In the genomic region with DNA sequence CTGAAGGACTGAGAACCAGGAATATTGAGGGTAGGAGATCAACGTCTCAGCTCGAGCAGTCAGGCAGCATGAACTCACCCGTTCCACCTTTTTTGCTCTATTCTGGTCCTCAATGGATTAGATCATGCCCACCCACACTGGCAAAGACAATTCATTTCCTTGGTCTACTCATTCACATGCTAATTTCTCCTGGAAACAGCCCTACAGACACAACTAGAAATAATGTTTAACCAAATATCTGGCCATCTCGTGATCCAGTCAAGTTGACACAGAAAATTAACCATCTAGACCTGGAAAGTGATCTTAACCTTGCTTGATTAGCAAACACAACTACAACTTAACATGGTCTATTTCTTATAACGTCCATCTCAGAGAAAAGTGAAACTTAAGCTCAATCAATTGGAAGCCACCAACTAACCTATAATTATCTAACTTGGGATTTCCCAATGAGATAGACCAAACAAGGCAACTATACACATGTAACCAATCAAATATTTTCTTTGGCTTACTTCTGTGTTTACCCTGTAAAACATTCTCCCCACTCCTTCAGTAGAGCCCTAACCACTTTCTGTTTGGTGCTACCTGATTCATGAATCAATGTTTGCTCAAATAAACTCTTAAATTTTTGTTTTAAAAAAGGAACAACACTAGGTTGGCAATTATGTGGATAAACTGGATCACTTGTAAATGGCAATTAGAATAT, we compare ENCODE assay signal across 15 cellular contexts.
"Had no signal": no experiment of that assay in that cellular context is flagged by ENCODE, and none has a peak within 500 bp of the region (broad histone marks: within the 10 kb centered on the region; RNA-seq: fewer than 3 reads in every experiment).

No MANE protein-coding gene starts in this region.

- H3K4me3 ChIP-seq: heart right ventricle, lower lobe of right lung, smooth muscle cell, tibial artery had no signal

- FAIRE-seq: frontal cortex, keratinocyte had no signal

- H3K36me3 ChIP-seq: heart right ventricle, lower lobe of right lung, tibial artery had no signal

- H3K27ac ChIP-seq: heart right ventricle, lower lobe of right lung, tibial artery had no signal

- H3K4me1 ChIP-seq: heart right ventricle, lower lobe of right lung, tibial artery had no signal

- H3K27me3 ChIP-seq: tibial artery had no signal

- H3K27me3 Mint-ChIP-seq: activated naive CD8-positive, alpha-beta T cell had no signal

- H3K4me1 Mint-ChIP-seq: stimulated activated effector memory CD8-positive, alpha-beta T cell treated with anti-CD3 and anti-CD28 coated beads, Interleukin-12 subunit alpha, Interleukin-12 subunit beta, amount 100 ng/mL, for 72 hours had no signal

- H3K9me3 Mint-ChIP-seq: activated T-cell treated with anti-CD3 and anti-CD28 coated beads, Interleukin-2, amount 50 U/mL, for 4 hours; stimulated activated effector memory CD8-positive, alpha-beta T cell treated with anti-CD3 and anti-CD28 coated beads, Interleukin-12 subunit alpha, Interleukin-12 subunit beta, amount 100 ng/mL, for 72 hours had no signal

- H3K9me3 ChIP-seq: lower lobe of right lung, tibial artery had no signal

- ATAC-seq: activated T-cell treated with anti-CD3 and anti-CD28 coated beads, Interleukin-2, amount 50 U/mL, for 4 hours; heart right ventricle; right cardiac atrium; stimulated activated effector memory CD8-positive, alpha-beta T cell treated with anti-CD3 and anti-CD28 coated beads, Interleukin-12 subunit alpha, Interleukin-12 subunit beta, amount 100 ng/mL, for 72 hours had no signal

- H3K4me3 Mint-ChIP-seq: activated naive CD8-positive, alpha-beta T cell; activated T-cell treated with anti-CD3 and anti-CD28 coated beads, Interleukin-2, amount 50 U/mL, for 4 hours; stimulated activated effector memory CD8-positive, alpha-beta T cell treated with anti-CD3 and anti-CD28 coated beads, Interleukin-12 subunit alpha, Interleukin-12 subunit beta, amount 100 ng/mL, for 72 hours had no signal

- H3K27ac Mint-ChIP-seq: activated naive CD8-positive, alpha-beta T cell; stimulated activated effector memory CD8-positive, alpha-beta T cell treated with anti-CD3 and anti-CD28 coated beads, Interleukin-12 subunit alpha, Interleukin-12 subunit beta, amount 100 ng/mL, for 72 hours had no signal

- DNase-seq: activated CD4-positive, alpha-beta T cell treated with anti-CD3 and anti-CD28 coated beads, Interleukin-2, amount 50 U/mL, for 48 hours; activated CD4-positive, CD25-positive, alpha-beta regulatory T cell treated with anti-CD3 and anti-CD28 coated beads, Interleukin-2, amount 50 U/mL, for 72 hours; activated gamma-delta T cell; activated T-cell treated with anti-CD3 and anti-CD28 coated beads, Interleukin-2, amount 50 U/mL, for 4 hours; heart right ventricle; lower lobe of right lung; midbrain; posterior cingulate gyrus; right cardiac atrium; tibial artery had no signal

- H3K36me3 Mint-ChIP-seq: activated naive CD8-positive, alpha-beta T cell; stimulated activated effector memory CD8-positive, alpha-beta T cell treated with anti-CD3 and anti-CD28 coated beads, Interleukin-12 subunit alpha, Interleukin-12 subunit beta, amount 100 ng/mL, for 72 hours had no signal
